Comparison of ENCODE assay signal across 25 cellular contexts in genomic region chr3:14181253-14181652, GRCh38. TPM values are rescaled to one million over a fixed set of nuclear protein-coding genes. Genes with fewer than 3 reads are reported as not detected.
A peak's percentile ranks its signal among the peaks of the same experiment; 100 is the strongest.
DNase-seq lines count a peak whose midpoint lies in the region; ATAC-seq, FAIRE-seq and TF ChIP-seq lines count a peak whose summit lies in the region.
"Had no signal": no experiment of that assay in that cellular context is flagged by ENCODE, and none has a peak within 500 bp of the region (broad histone marks: within the 10 kb centered on the region; RNA-seq: fewer than 3 reads in every experiment).

No MANE protein-coding gene starts in this region.

- H3K36me3 Mint-ChIP-seq in type B pancreatic cell, result peaks cover 27% of the 10 kb centered on the region

- CTCF ChIA-PET in HepG2 (lab: Yijun Ruan, JAX; ENCODE audit: low intra/inter-chr PET ratio, low total read pairs), result no interaction called here

- WGBS in HepG2 (ENCODE audit: low lambda C conversion rate), result 100% methylated on average over 3 of the region's 3 CpGs
- 95% methylated on average over 3 of the region's 3 CpGs for WGBS in right lobe of liver (ENCODE audit: insufficient coverage, low coverage, low lambda C conversion rate, missing lambda C conversion rate)

- H3K9me3 Mint-ChIP-seq in type B pancreatic cell, result no peaks in the 10 kb centered on the region
- H3K9me3 Mint-ChIP-seq: CD8-positive, alpha-beta memory T cell had no signal

- POLR2A ChIA-PET in HepG2 (lab: Yijun Ruan, JAX), result interaction anchor here (0.6 kb wide), 1 partner anchor 1220 kb away, joined by 4 read pairs; no protein-coding TSS in a partner anchor

- H3K27ac ChIP-seq in HepG2 (ENCODE audit: extremely low read length, insufficient read depth, low read length) (no peak overlapping the region), right lobe of liver (no peak overlapping the region), keratinocyte (ENCODE audit: control insufficient read depth, insufficient read depth, low read length) (peak overlapping the region; percentile 42)
- H3K27ac ChIP-seq: HL-60, Peyer's patch, SJCRH30 had no signal

- no peak overlapping the region for H2AFZ ChIP-seq in HepG2 (ENCODE audit: low read length)
- H2AFZ ChIP-seq in keratinocyte (ENCODE audit: control insufficient read depth, low read length), result no peak overlapping the region
- H2AFZ ChIP-seq: GM23338 had no signal

- TF ChIP-seq EP300 in HepG2 (IDR thresholded peaks at IDR 0.05; ENCODE audit: low read depth in 2 of 2, low read length in 2 of 2) (no peak), HepG2 (CRISPR knock-in tag; IDR thresholded peaks at IDR 0.05; ENCODE audit: borderline replicate concordance) (no peak)

- no peak for TF ChIP-seq RAD21 in HepG2 (CRISPR knock-in tag; IDR thresholded peaks at IDR 0.05)

- no peak for ATAC-seq in HepG2
- ATAC-seq in right lobe of liver, result no peak
- ATAC-seq: GM23338 had no signal

- no peaks in the 10 kb centered on the region for H3K9me1 ChIP-seq in keratinocyte (ENCODE audit: control insufficient read depth, extremely low read depth, insufficient read depth, low read length)

- H4K20me1 ChIP-seq in HepG2 (ENCODE audit: insufficient read depth, low read length) (no peaks in the 10 kb centered on the region), keratinocyte (ENCODE audit: control insufficient read depth, extremely low read depth, insufficient read depth, low read length) (no peaks in the 10 kb centered on the region)

- peak overlapping the region; percentile 31 for H3K4me3 Mint-ChIP-seq in type B pancreatic cell
- H3K4me3 Mint-ChIP-seq: GM23338 had no signal

- H3K9ac ChIP-seq in HepG2 (ENCODE audit: insufficient read depth, low read depth, low read length) (no peak overlapping the region; the same call in 1 of the 2 replicates), keratinocyte (ENCODE audit: control insufficient read depth, extremely low read depth, insufficient read depth, low read length) (no peak overlapping the region)

- DNase-seq in HepG2 (ENCODE audit: low spot score), result no peak
- no peak for DNase-seq in right lobe of liver
- no peak for DNase-seq in keratinocyte (ENCODE audit: low read depth, low spot score)
- DNase-seq in type B pancreatic cell (ENCODE audit: extremely low spot score, unreplicated experiment), result no peak
- no peak for DNase-seq in stimulated activated CD4-positive, alpha-beta T cell treated with anti-CD3 and anti-CD28 coated beads, Interleukin-4, amount 100 ng/mL, for 1 hour
- no peak for DNase-seq in pons (ENCODE audit: low spot score)
- DNase-seq: 8988T; AML-193; C1 segment of cervical spinal cord; Calu3; CD8-positive, alpha-beta memory T cell; DMS153; KG1; NCI-H1105; NCI-H2029 treated with DMSO at 0.1 percent for 48 hours; NCI-H226; NCI-H510A treated with DMSO at 0.1 percent for 48 hours; NCI-H774; Peyer's patch; SJCRH30 had no signal

- peaks cover 45% of the 10 kb centered on the region for H3K4me1 ChIP-seq in HepG2 (ENCODE audit: insufficient read depth, low read length)
- peaks cover 0 to 35% (median 3%) of the 10 kb centered on the region in 4 donors for H3K4me1 ChIP-seq in right lobe of liver
- peaks cover 44% of the 10 kb centered on the region for H3K4me1 ChIP-seq in keratinocyte (ENCODE audit: control insufficient read depth, extremely low read depth, insufficient read depth, low read length)
- H3K4me1 ChIP-seq: SJCRH30 had no signal

- H3K4me2 ChIP-seq in HepG2 (ENCODE audit: low read depth, low read length) (no peak overlapping the region), keratinocyte (ENCODE audit: control insufficient read depth, extremely low read depth, insufficient read depth, low read depth, low read length) (peak overlapping the region; percentile 17)
- H3K4me2 ChIP-seq: GM23338 had no signal

- TF ChIP-seq CTCF in HepG2 (CRISPR knock-in tag; IDR thresholded peaks at IDR 0.05) (no peak), right lobe of liver (IDR thresholded peaks at IDR 0.05) (no peak), keratinocyte (optimal IDR thresholded peaks at IDR 0.05 in 1 of 3, IDR thresholded peaks at IDR 0.05 in 1 of 3, conservative IDR thresholded peaks at IDR 0.05 in 1 of 3; ENCODE audit: extremely low read depth in 1 of 3, insufficient read depth in 2 of 3, low read length in 3 of 3) (no peak), type B pancreatic cell (conservative IDR thresholded peaks at IDR 0.05) (no peak)

- in situ Hi-C loops in HepG2 (cut with HindIII; ENCODE audit: extremely low pct_ligation_motif_present, low pct_unique_long_range_greater_than_20kb), result no loop called here

- peaks cover 22% of the 10 kb centered on the region for H3K4me1 Mint-ChIP-seq in type B pancreatic cell (ENCODE audit: unreplicated experiment)

- TF ChIP-seq POLR2A in HepG2 (IDR thresholded peaks at IDR 0.05; ENCODE audit: insufficient read depth in 1 of 2, low read depth in 2 of 2, low read length in 2 of 2) (no peak), right lobe of liver (IDR thresholded peaks at IDR 0.05) (no peak)

- no TSS peak for BruUV-seq in HepG2 (replicated peaks; lab: Mats Ljungman, UMichigan)

- H3K9me3 ChIP-seq in HepG2 (ENCODE audit: low read length) (no peaks in the 10 kb centered on the region), right lobe of liver (no peaks in the 10 kb centered on the region), keratinocyte (ENCODE audit: control insufficient read depth, low read depth, low read length) (no peaks in the 10 kb centered on the region)
- H3K9me3 ChIP-seq: HAP-1, Peyer's patch, SJCRH30 had no signal

- peaks cover 7 to 22% of the 10 kb centered on the region in 2 experiments for H3K36me3 ChIP-seq in HepG2 (replicated peaks in 1 of 2; ENCODE audit: control insufficient read depth in 1 of 2, insufficient read depth in 2 of 2, low read length in 2 of 2)
- peaks cover 0 to 34% (median 7%) of the 10 kb centered on the region in 4 donors for H3K36me3 ChIP-seq in right lobe of liver
- H3K36me3 ChIP-seq in keratinocyte (ENCODE audit: control insufficient read depth in 2 of 2, extremely low read depth in 1 of 2, insufficient read depth in 2 of 2, low read length in 2 of 2), result peaks cover 4 to 6% of the 10 kb centered on the region in 2 experiments

- H3K27me3 ChIP-seq in HepG2 (ENCODE audit: control insufficient read depth in 1 of 2, insufficient read depth in 2 of 2, low read length in 2 of 2) (no peaks in the 10 kb centered on the region; a peak in 1 of 5 replicates), right lobe of liver (no peaks in the 10 kb centered on the region), keratinocyte (ENCODE audit: control insufficient read depth, extremely low read depth, insufficient read depth, low read length) (no peaks in the 10 kb centered on the region)
- H3K27me3 ChIP-seq: Peyer's patch, SJCRH30 had no signal

- no peaks in the 10 kb centered on the region for H3K27me3 Mint-ChIP-seq in type B pancreatic cell

- H3K27ac Mint-ChIP-seq in type B pancreatic cell, result no peak overlapping the region
- H3K27ac Mint-ChIP-seq: GM23338 had no signal

- dilution Hi-C loops in keratinocyte (cut with MboI; ENCODE audit: extremely low pct_ligation_motif_present, low sequenced_read_pairs), result no loop called here

- H3K4me3 ChIP-seq in HepG2 (replicated peaks in 1 of 3; ENCODE audit: insufficient read depth in 1 of 3, low read depth in 2 of 3, low read length in 3 of 3) (no peak overlapping the region), right lobe of liver (no peak overlapping the region), keratinocyte (ENCODE audit: control insufficient read depth in 2 of 3, extremely low read depth in 1 of 3, insufficient read depth in 2 of 3, low read depth in 1 of 3, low read length in 3 of 3) (no peak overlapping the region)
- H3K4me3 ChIP-seq: GM23338, HAP-1, Peyer's patch, SJCRH30 had no signal

- H3K79me2 ChIP-seq in HepG2 (ENCODE audit: insufficient read depth, low read length), result peaks cover 51% of the 10 kb centered on the region
- H3K79me2 ChIP-seq in keratinocyte (ENCODE audit: control insufficient read depth, insufficient read depth, low read length), result peaks cover 66% of the 10 kb centered on the region

- intact Hi-C loops in HepG2 (cut with micrococcal nuclease; ENCODE audit: unreplicated experiment), result no loop called here
- intact Hi-C loops in right lobe of liver (cut with DNase I), result no loop called here

- FAIRE-seq in HepG2 (lab: Jason Lieb, UNC) (no peak), keratinocyte (lab: Jason Lieb, UNC) (no peak)
- FAIRE-seq: G401.6, GM18507 had no signal

RNA-seq across cellular contexts. Expression of gene LSM3, which starts 2.6 kb away (rescaled TPM):
- total RNA-seq in HepG2 (2016; rRNA removed; fragmentation: Illumina TruSeq; extraction: Trizol), result 19.4 and 28.7 TPM in 2 replicates
- 9.0 and 9.3 TPM in 2 replicates for total RNA-seq in HepG2 (2016; cell fraction: cytosol; rRNA removed; fragmentation: Illumina TruSeq; extraction: Trizol; ENCODE audit: low read depth)
- total RNA-seq in HepG2 (2016; cell fraction: insoluble cytoplasmic fraction; rRNA removed; fragmentation: Illumina TruSeq; extraction: Trizol), result 20.1 and 30.7 TPM in 2 replicates
- total RNA-seq in HepG2 (2016; cell fraction: membrane; rRNA removed; fragmentation: Illumina TruSeq; extraction: Trizol), result 15.0 and 16.0 TPM in 2 replicates
- total RNA-seq in HepG2 (2016; cell fraction: nucleus; rRNA removed; fragmentation: Illumina TruSeq; extraction: Trizol), result 8.0 and 8.6 TPM in 2 replicates
- 2.8 and 5.1 TPM in 2 replicates for polyA plus RNA-seq in HepG2 (2011; rRNA removed)
- polyA plus RNA-seq in HepG2 (2011; cell fraction: cytosol; rRNA removed), result 1.7 and 2.5 TPM in 2 replicates
- 1.0 and 1.2 TPM in 2 replicates for polyA plus RNA-seq in HepG2 (2011; cell fraction: nucleus; rRNA removed)
- 6.7 and 14.3 TPM in 2 replicates for polyA plus RNA-seq in HepG2 (2012)
- polyA plus RNA-seq in HepG2 (2016; cell fraction: cytosol; fragmentation: Illumina TruSeq; extraction: Trizol; ENCODE audit: low read depth), result 11.3 and 14.2 TPM in 2 replicates
- polyA plus RNA-seq in HepG2 (2016; cell fraction: insoluble cytoplasmic fraction; fragmentation: Illumina TruSeq; extraction: Trizol; ENCODE audit: low read depth), result 33.0 and 38.8 TPM in 2 replicates
- 15.2 and 17.8 TPM in 2 replicates for polyA plus RNA-seq in HepG2 (2016; cell fraction: membrane; fragmentation: Illumina TruSeq; extraction: Trizol; ENCODE audit: low read depth)
- 12.2 and 14.0 TPM in 2 replicates for polyA plus RNA-seq in HepG2 (2016; cell fraction: nucleus; fragmentation: Illumina TruSeq; extraction: Trizol; ENCODE audit: insufficient read depth, low read depth)
- 1.8 and 3.7 TPM in 2 replicates for polyA minus RNA-seq in HepG2 (2011; rRNA and poly(A)+ RNA removed; ENCODE audit: low replicate concordance)
- polyA minus RNA-seq in HepG2 (2011; cell fraction: cytosol; rRNA and poly(A)+ RNA removed), result 1.1 and 1.2 TPM in 2 replicates
- polyA minus RNA-seq in HepG2 (2011; cell fraction: nucleus; rRNA and poly(A)+ RNA removed), result 6.7 and 7.2 TPM in 2 replicates
- 1 to 10 TPM; 4.5 to 7.4 (median 6.1) TPM for total RNA-seq in right lobe of liver
- 10.7 to 26.1 TPM (median 13.2 TPM) in 3 replicates for polyA plus RNA-seq in keratinocyte
- 28.0 TPM for polyA plus RNA-seq in keratinocyte (2011; ENCODE audit: low read depth)
- polyA plus RNA-seq in keratinocyte (2011; cell fraction: cytosol; rRNA removed), result 13.9 and 18.7 TPM in 2 replicates
- polyA plus RNA-seq in keratinocyte (2011; cell fraction: nucleus; rRNA removed), result 2.3 and 5.2 TPM in 2 replicates
- polyA plus RNA-seq in keratinocyte (2012; ENCODE audit: low replicate concordance), result 13.6 and 21.0 TPM in 2 replicates
- polyA minus RNA-seq in keratinocyte, result 0.56 to 3.4 TPM (median 0.96 TPM) in 3 replicates
- 2.7 TPM for polyA minus RNA-seq in keratinocyte (2011; cell fraction: cytosol; rRNA and poly(A)+ RNA removed)
- polyA minus RNA-seq in keratinocyte (2011; cell fraction: nucleus; rRNA and poly(A)+ RNA removed), result 0.32 and 0.93 TPM in 2 replicates
- total RNA-seq in type B pancreatic cell (ENCODE audit: low replicate concordance), result 11.6 and 12.4 TPM in 2 replicates

RNA-seq across cellular contexts. Expression of gene XPC, which starts 2.9 kb away (rescaled TPM):
- total RNA-seq in HepG2 (2016; rRNA removed; fragmentation: Illumina TruSeq; extraction: Trizol), result 19.2 and 24.1 TPM in 2 replicates
- total RNA-seq in HepG2 (2016; cell fraction: cytosol; rRNA removed; fragmentation: Illumina TruSeq; extraction: Trizol; ENCODE audit: low read depth), result 3.7 and 5.6 TPM in 2 replicates
- total RNA-seq in HepG2 (2016; cell fraction: insoluble cytoplasmic fraction; rRNA removed; fragmentation: Illumina TruSeq; extraction: Trizol), result 17.3 and 22.5 TPM in 2 replicates
- 5.4 and 7.1 TPM in 2 replicates for total RNA-seq in HepG2 (2016; cell fraction: membrane; rRNA removed; fragmentation: Illumina TruSeq; extraction: Trizol)
- 29.8 and 32.0 TPM in 2 replicates for total RNA-seq in HepG2 (2016; cell fraction: nucleus; rRNA removed; fragmentation: Illumina TruSeq; extraction: Trizol)
- 9.4 and 13.5 TPM in 2 replicates for polyA plus RNA-seq in HepG2 (2011; rRNA removed)
- 5.6 and 7.4 TPM in 2 replicates for polyA plus RNA-seq in HepG2 (2011; cell fraction: cytosol; rRNA removed)
- 40.8 and 46.3 TPM in 2 replicates for polyA plus RNA-seq in HepG2 (2011; cell fraction: nucleus; rRNA removed)
- 20.6 and 22.0 TPM in 2 replicates for polyA plus RNA-seq in HepG2 (2012)
- polyA plus RNA-seq in HepG2 (2016; cell fraction: cytosol; fragmentation: Illumina TruSeq; extraction: Trizol; ENCODE audit: low read depth), result 0.59 and 0.94 TPM in 2 replicates
- 13.8 and 16.6 TPM in 2 replicates for polyA plus RNA-seq in HepG2 (2016; cell fraction: insoluble cytoplasmic fraction; fragmentation: Illumina TruSeq; extraction: Trizol; ENCODE audit: low read depth)
- polyA plus RNA-seq in HepG2 (2016; cell fraction: membrane; fragmentation: Illumina TruSeq; extraction: Trizol; ENCODE audit: low read depth), result 1.5 and 1.9 TPM in 2 replicates
- polyA plus RNA-seq in HepG2 (2016; cell fraction: nucleus; fragmentation: Illumina TruSeq; extraction: Trizol; ENCODE audit: insufficient read depth, low read depth), result 38.7 and 40.3 TPM in 2 replicates
- polyA minus RNA-seq in HepG2 (2011; rRNA and poly(A)+ RNA removed; ENCODE audit: low replicate concordance), result 12.4 and 15.1 TPM in 2 replicates
- 7.6 and 8.9 TPM in 2 replicates for polyA minus RNA-seq in HepG2 (2011; cell fraction: cytosol; rRNA and poly(A)+ RNA removed)
- 38.9 and 54.2 TPM in 2 replicates for polyA minus RNA-seq in HepG2 (2011; cell fraction: nucleus; rRNA and poly(A)+ RNA removed)
- 10 to 100 TPM; 14.4 to 23.1 (median 20.0) TPM for total RNA-seq in right lobe of liver
- 19.4 to 24.9 TPM (median 22.0 TPM) in 3 replicates for polyA plus RNA-seq in keratinocyte
- polyA plus RNA-seq in keratinocyte (2011; ENCODE audit: low read depth), result 91.7 TPM
- 24.3 and 40.5 TPM in 2 replicates for polyA plus RNA-seq in keratinocyte (2011; cell fraction: cytosol; rRNA removed)
- 72.5 and 73.3 TPM in 2 replicates for polyA plus RNA-seq in keratinocyte (2011; cell fraction: nucleus; rRNA removed)
- polyA plus RNA-seq in keratinocyte (2012; ENCODE audit: low replicate concordance), result 27.5 and 32.6 TPM in 2 replicates
- 23.4 to 28.6 TPM (median 24.8 TPM) in 3 replicates for polyA minus RNA-seq in keratinocyte
- 11.9 TPM for polyA minus RNA-seq in keratinocyte (2011; cell fraction: cytosol; rRNA and poly(A)+ RNA removed)
- polyA minus RNA-seq in keratinocyte (2011; cell fraction: nucleus; rRNA and poly(A)+ RNA removed), result 32.7 and 46.7 TPM in 2 replicates
- total RNA-seq in type B pancreatic cell (ENCODE audit: low replicate concordance), result 42.9 and 44.2 TPM in 2 replicates

RNA-seq across cellular contexts. Expression of gene TMEM43, which starts 56.4 kb away (rescaled TPM):
- total RNA-seq in HepG2 (2016; rRNA removed; fragmentation: Illumina TruSeq; extraction: Trizol) (25.9 and 50.5 TPM in 2 replicates), right lobe of liver (10 to 100 TPM in 5 of 6 experiments, 1 to 10 TPM in 1; 9.3 to 16.8 (median 14.6) TPM), type B pancreatic cell (ENCODE audit: low replicate concordance) (52.0 and 55.0 TPM in 2 replicates)
- total RNA-seq in HepG2 (2016; cell fraction: cytosol; rRNA removed; fragmentation: Illumina TruSeq; extraction: Trizol; ENCODE audit: low read depth), result 3.9 and 4.2 TPM in 2 replicates
- 26.3 and 51.3 TPM in 2 replicates for total RNA-seq in HepG2 (2016; cell fraction: insoluble cytoplasmic fraction; rRNA removed; fragmentation: Illumina TruSeq; extraction: Trizol)
- 14.0 TPM in 2 replicates for total RNA-seq in HepG2 (2016; cell fraction: membrane; rRNA removed; fragmentation: Illumina TruSeq; extraction: Trizol)
- total RNA-seq in HepG2 (2016; cell fraction: nucleus; rRNA removed; fragmentation: Illumina TruSeq; extraction: Trizol), result 52.0 and 59.4 TPM in 2 replicates
- polyA plus RNA-seq in HepG2 (2011; rRNA removed) (48.9 and 57.4 TPM in 2 replicates), keratinocyte (98.8 to 117 TPM (median 111 TPM) in 3 replicates)
- polyA plus RNA-seq in HepG2 (2011; cell fraction: cytosol; rRNA removed), result 50.3 and 50.5 TPM in 2 replicates
- 72.5 and 76.8 TPM in 2 replicates for polyA plus RNA-seq in HepG2 (2011; cell fraction: nucleus; rRNA removed)
- polyA plus RNA-seq in HepG2 (2012), result 33.1 and 37.6 TPM in 2 replicates
- 3.5 and 3.6 TPM in 2 replicates for polyA plus RNA-seq in HepG2 (2016; cell fraction: cytosol; fragmentation: Illumina TruSeq; extraction: Trizol; ENCODE audit: low read depth)
- polyA plus RNA-seq in HepG2 (2016; cell fraction: insoluble cytoplasmic fraction; fragmentation: Illumina TruSeq; extraction: Trizol; ENCODE audit: low read depth), result 24.2 and 24.5 TPM in 2 replicates
- polyA plus RNA-seq in HepG2 (2016; cell fraction: membrane; fragmentation: Illumina TruSeq; extraction: Trizol; ENCODE audit: low read depth), result 8.3 and 8.4 TPM in 2 replicates
- polyA plus RNA-seq in HepG2 (2016; cell fraction: nucleus; fragmentation: Illumina TruSeq; extraction: Trizol; ENCODE audit: insufficient read depth, low read depth), result 80.8 and 88.2 TPM in 2 replicates
- 77.4 and 114 TPM in 2 replicates for polyA minus RNA-seq in HepG2 (2011; rRNA and poly(A)+ RNA removed; ENCODE audit: low replicate concordance)
- polyA minus RNA-seq in HepG2 (2011; cell fraction: cytosol; rRNA and poly(A)+ RNA removed), result 30.1 and 30.2 TPM in 2 replicates
- 31.3 and 32.3 TPM in 2 replicates for polyA minus RNA-seq in HepG2 (2011; cell fraction: nucleus; rRNA and poly(A)+ RNA removed)
- polyA plus RNA-seq in keratinocyte (2011; ENCODE audit: low read depth), result 31.8 TPM
- 65.1 and 66.9 TPM in 2 replicates for polyA plus RNA-seq in keratinocyte (2011; cell fraction: cytosol; rRNA removed)
- polyA plus RNA-seq in keratinocyte (2011; cell fraction: nucleus; rRNA removed), result 236 TPM in 2 replicates
- polyA plus RNA-seq in keratinocyte (2012; ENCODE audit: low replicate concordance), result 69.7 and 81.4 TPM in 2 replicates
- polyA minus RNA-seq in keratinocyte, result 114 to 170 TPM (median 147 TPM) in 3 replicates
- 81.9 TPM for polyA minus RNA-seq in keratinocyte (2011; cell fraction: cytosol; rRNA and poly(A)+ RNA removed)
- polyA minus RNA-seq in keratinocyte (2011; cell fraction: nucleus; rRNA and poly(A)+ RNA removed), result 136 and 182 TPM in 2 replicates

RNA-seq across cellular contexts. Expression of gene CHCHD4, which starts 56.6 kb away (rescaled TPM):
- 24.1 and 32.0 TPM in 2 replicates for total RNA-seq in HepG2 (2016; rRNA removed; fragmentation: Illumina TruSeq; extraction: Trizol)
- total RNA-seq in HepG2 (2016; cell fraction: cytosol; rRNA removed; fragmentation: Illumina TruSeq; extraction: Trizol; ENCODE audit: low read depth), result 11.2 and 11.5 TPM in 2 replicates
- 26.4 and 35.5 TPM in 2 replicates for total RNA-seq in HepG2 (2016; cell fraction: insoluble cytoplasmic fraction; rRNA removed; fragmentation: Illumina TruSeq; extraction: Trizol)
- total RNA-seq in HepG2 (2016; cell fraction: membrane; rRNA removed; fragmentation: Illumina TruSeq; extraction: Trizol), result 22.7 TPM in 2 replicates
- 7.9 and 10.8 TPM in 2 replicates for total RNA-seq in HepG2 (2016; cell fraction: nucleus; rRNA removed; fragmentation: Illumina TruSeq; extraction: Trizol)
- polyA plus RNA-seq in HepG2 (2011; rRNA removed), result 13.3 and 15.8 TPM in 2 replicates
- 12.6 and 17.4 TPM in 2 replicates for polyA plus RNA-seq in HepG2 (2011; cell fraction: cytosol; rRNA removed)
- 4.0 and 4.7 TPM in 2 replicates for polyA plus RNA-seq in HepG2 (2011; cell fraction: nucleus; rRNA removed)
- polyA plus RNA-seq in HepG2 (2012), result 17.8 and 18.8 TPM in 2 replicates
- polyA plus RNA-seq in HepG2 (2016; cell fraction: cytosol; fragmentation: Illumina TruSeq; extraction: Trizol; ENCODE audit: low read depth), result 9.9 and 12.4 TPM in 2 replicates
- 30.7 and 33.5 TPM in 2 replicates for polyA plus RNA-seq in HepG2 (2016; cell fraction: insoluble cytoplasmic fraction; fragmentation: Illumina TruSeq; extraction: Trizol; ENCODE audit: low read depth)
- 19.0 and 19.4 TPM in 2 replicates for polyA plus RNA-seq in HepG2 (2016; cell fraction: membrane; fragmentation: Illumina TruSeq; extraction: Trizol; ENCODE audit: low read depth)
- polyA plus RNA-seq in HepG2 (2016; cell fraction: nucleus; fragmentation: Illumina TruSeq; extraction: Trizol; ENCODE audit: insufficient read depth, low read depth), result 14.4 and 14.5 TPM in 2 replicates
- polyA minus RNA-seq in HepG2 (2011; rRNA and poly(A)+ RNA removed; ENCODE audit: low replicate concordance), result 7.0 and 13.0 TPM in 2 replicates
- 7.3 and 8.8 TPM in 2 replicates for polyA minus RNA-seq in HepG2 (2011; cell fraction: cytosol; rRNA and poly(A)+ RNA removed)
- polyA minus RNA-seq in HepG2 (2011; cell fraction: nucleus; rRNA and poly(A)+ RNA removed), result 3.0 and 5.8 TPM in 2 replicates
- 10 to 100 TPM in 2 of 6 experiments, 1 to 10 TPM in 4; 6.2 to 13.5 (median 8.4) TPM for total RNA-seq in right lobe of liver
- 12.0 to 22.1 TPM (median 19.8 TPM) in 3 replicates for polyA plus RNA-seq in keratinocyte
- polyA plus RNA-seq in keratinocyte (2011; ENCODE audit: low read depth), result 7.4 TPM
- 17.1 and 21.0 TPM in 2 replicates for polyA plus RNA-seq in keratinocyte (2011; cell fraction: cytosol; rRNA removed)
- polyA plus RNA-seq in keratinocyte (2011; cell fraction: nucleus; rRNA removed), result 7.7 and 7.8 TPM in 2 replicates
- polyA plus RNA-seq in keratinocyte (2012; ENCODE audit: low replicate concordance), result 14.2 and 15.8 TPM in 2 replicates
- 3.8 to 12.4 TPM (median 7.0 TPM) in 3 replicates for polyA minus RNA-seq in keratinocyte
- polyA minus RNA-seq in keratinocyte (2011; cell fraction: cytosol; rRNA and poly(A)+ RNA removed), result 4.8 TPM
- polyA minus RNA-seq in keratinocyte (2011; cell fraction: nucleus; rRNA and poly(A)+ RNA removed), result 2.6 and 3.3 TPM in 2 replicates
- 13.6 and 14.1 TPM in 2 replicates for total RNA-seq in type B pancreatic cell (ENCODE audit: low replicate concordance)
